9 cellular contexts compared by ENCODE assay signal in genomic region chr7:95545007-95545615, GRCh38. TPM values are rescaled to one million over a fixed set of nuclear protein-coding genes. Genes with fewer than 3 reads are reported as not detected.
DNase-seq lines count a peak whose midpoint lies in the region; ATAC-seq and TF ChIP-seq lines count a peak whose summit lies in the region.
"Had no signal": no experiment of that assay in that cellular context is flagged by ENCODE, and none has a peak within 500 bp of the region (broad histone marks: within the 10 kb centered on the region; RNA-seq: fewer than 3 reads in every experiment).

No MANE protein-coding gene starts in this region.

- H3K4me3 ChIP-seq in brain microvascular endothelial cell (ENCODE audit: low read depth, low read length) (peak overlapping the region; percentile 43), smooth muscle cell (peak overlapping the region; percentile 52)

- H2AFZ ChIP-seq in smooth muscle cell (ENCODE audit: low read depth): peak overlapping the region; percentile 99

- H3K79me2 ChIP-seq in smooth muscle cell (ENCODE audit: low read depth): no peaks in the 10 kb centered on the region

- peak overlapping the region; percentile 74 for H3K27ac ChIP-seq in brain microvascular endothelial cell
- peak overlapping the region; percentile 37 for H3K27ac ChIP-seq in smooth muscle cell (ENCODE audit: low read depth)
- H3K27ac ChIP-seq: HL-60 had no signal

- 31% methylated on average over 3 of the region's 3 CpGs for WGBS in smooth muscle cell (ENCODE audit: low lambda C conversion rate)

- no peaks in the 10 kb centered on the region for H3F3A ChIP-seq in smooth muscle cell (ENCODE audit: low read depth)

- H3K27me3 ChIP-seq in brain microvascular endothelial cell (replicated peaks) (no peaks in the 10 kb centered on the region), smooth muscle cell (ENCODE audit: low read depth) (peaks cover 10% of the 10 kb centered on the region)

- DNase-seq in Caki2 (ENCODE audit: low read depth): peak; percentile 55
- DNase-seq in KBM-7: peak; percentile 7
- peak; percentile 71 for DNase-seq in brain microvascular endothelial cell
- peak; percentile 82 for DNase-seq in iris pigment epithelial cell (ENCODE audit: low read depth)
- no peak for DNase-seq in smooth muscle cell (lab: John Stamatoyannopoulos, UW; ENCODE audit: unreplicated experiment)

- no peaks in the 10 kb centered on the region for H3K9me3 ChIP-seq in smooth muscle cell (replicated peaks; ENCODE audit: low read depth)

- H3K36me3 ChIP-seq in brain microvascular endothelial cell (replicated peaks) (no peaks in the 10 kb centered on the region), smooth muscle cell (ENCODE audit: low read depth) (no peaks in the 10 kb centered on the region)

- no peaks in the 10 kb centered on the region for H4K20me1 ChIP-seq in smooth muscle cell (ENCODE audit: low read depth)

- no peaks in the 10 kb centered on the region for H3K4me1 ChIP-seq in smooth muscle cell (ENCODE audit: low read depth)

- in situ Hi-C loops in Caki2 (cut with HindIII; ENCODE audit: low pct_unique_long_range_greater_than_20kb, low sequenced_read_pairs) (no loop called here), KBM-7 (cut with MboI; ENCODE audit: low pct_unique_long_range_greater_than_20kb, low sequenced_read_pairs) (no loop called here), brain microvascular endothelial cell (cut with HindIII; ENCODE audit: low pct_ligation_motif_present, low sequenced_read_pairs) (no loop called here)

- peak overlapping the region; percentile 91 for H3K4me2 ChIP-seq in smooth muscle cell

- ATAC-seq in GM18519 (IDR thresholded peaks at IDR 0.05; ENCODE audit: low FRiP score, unreplicated experiment): no peak
- no peak for ATAC-seq in HG03135 (IDR thresholded peaks at IDR 0.05; ENCODE audit: unreplicated experiment)
- no peak for ATAC-seq in GM18517 (IDR thresholded peaks at IDR 0.05; ENCODE audit: unreplicated experiment)

- peak; percentile 88 for TF ChIP-seq CTCF in brain microvascular endothelial cell (IDR thresholded peaks at IDR 0.05; ENCODE audit: low read depth, low read length, missing control alignments)
- peak; percentile 65 for TF ChIP-seq CTCF in smooth muscle cell (IDR thresholded peaks at IDR 0.05; ENCODE audit: borderline replicate concordance, insufficient read depth, poor library complexity, severe bottlenecking)

- peak overlapping the region; percentile 82 for H3K9ac ChIP-seq in smooth muscle cell (ENCODE audit: low read depth)

RNA-seq across cellular contexts. Expression of gene PDK4, which starts 51.2 kb away (rescaled TPM):
- 0.41 and 1.9 TPM in 2 replicates for total RNA-seq in Caki2 (2014; rRNA removed; shearing (Covaris generic); ENCODE audit: low replicate concordance)
- total RNA-seq in smooth muscle cell: not detected in 2 replicates
- polyA plus RNA-seq in smooth muscle cell: 0.37 TPM in 1 of 2 replicates, not detected in the other

RNA-seq across cellular contexts. Expression of gene ASB4, which starts 59.4 kb away (rescaled TPM):
- total RNA-seq in Caki2 (2014; rRNA removed; shearing (Covaris generic); ENCODE audit: low replicate concordance): not detected in 2 replicates
- total RNA-seq in smooth muscle cell: not detected in 2 replicates
- not detected in 2 replicates for polyA plus RNA-seq in smooth muscle cell
